In the genomic region with DNA sequence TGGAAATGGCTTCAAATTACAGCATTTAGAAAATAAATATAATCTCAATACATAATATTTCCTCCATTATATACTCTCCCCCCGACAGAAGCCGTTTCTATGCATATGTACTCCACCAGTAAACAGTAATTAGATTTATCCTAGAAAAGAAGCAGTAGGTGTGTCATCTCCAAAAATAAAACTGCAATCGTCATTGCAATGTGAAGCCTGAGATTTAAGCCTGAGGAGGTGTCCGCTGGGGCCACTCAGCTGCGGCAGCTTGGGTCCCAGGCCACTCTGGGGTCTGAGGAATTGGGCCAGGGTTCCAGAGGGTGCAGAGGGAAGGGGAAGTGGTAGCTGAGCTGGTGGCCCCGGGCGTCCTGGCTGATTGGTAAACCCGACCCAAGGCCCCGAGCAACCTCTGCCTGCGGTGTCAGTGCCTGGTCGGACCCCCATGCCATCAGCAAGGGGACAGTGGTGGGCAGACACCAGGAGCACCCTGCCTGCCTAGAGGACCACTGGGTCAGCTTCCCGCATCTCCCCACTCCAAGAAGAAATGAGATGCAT, we compare ENCODE assay signal across 20 cellular contexts. TPM values are rescaled to one million over a fixed set of nuclear protein-coding genes. Genes with fewer than 3 reads are reported as not detected.
A peak's percentile ranks its signal among the peaks of the same experiment; 100 is the strongest.
DNase-seq lines count a peak whose midpoint lies in the region; ATAC-seq and TF ChIP-seq lines count a peak whose summit lies in the region.
"Had no signal": no experiment of that assay in that cellular context is flagged by ENCODE, and none has a peak within 500 bp of the region (broad histone marks: within the 10 kb centered on the region; RNA-seq: fewer than 3 reads in every experiment).

No MANE protein-coding gene starts in this region.

- H3K27me3 ChIP-seq in right atrium auricular region (no peaks in the 10 kb centered on the region), left ventricle myocardium inferior (ENCODE audit: low read depth) (no peaks in the 10 kb centered on the region), neuronal stem cell (ENCODE audit: control insufficient read depth in 3 of 3, insufficient read depth in 3 of 3, low read depth in 1 of 3, low read length in 3 of 3) (peaks cover 0 to 69% (median 0%) of the 10 kb centered on the region in 3 experiments), upper lobe of right lung (no peaks in the 10 kb centered on the region)
- H3K27me3 ChIP-seq: BE2C had no signal

- H3K36me3 Mint-ChIP-seq in activated T-helper 1 cell treated with anti-CD3 and anti-CD28 coated beads, Interleukin-12 subunit alpha, Interleukin-12 subunit beta, Interleukin-2, Interleukin-4 antibody, amounts not matched to agents 30 ng/mL and 10 ng/mL and 1 ng/mL, durations not matched to agents 14 hours and 24 hours and 36 hours (ENCODE audit: low read depth), result no peaks in the 10 kb centered on the region

- no peak overlapping the region for H2BK15ac ChIP-seq in neuronal stem cell (ENCODE audit: low read length)

- peak overlapping the region; percentile 32 for H2AK5ac ChIP-seq in neuronal stem cell (ENCODE audit: low read depth, low read length)

- H4K91ac ChIP-seq in neuronal stem cell (ENCODE audit: low read depth, low read length, poor library complexity), result no peak overlapping the region

- H3K4me3 ChIP-seq in right atrium auricular region, result no peak overlapping the region
- no peak overlapping the region for H3K4me3 ChIP-seq in left ventricle myocardium inferior
- no peak overlapping the region for H3K4me3 ChIP-seq in neuronal stem cell (ENCODE audit: low read length in 2 of 2)
- no peak overlapping the region for H3K4me3 ChIP-seq in upper lobe of right lung
- H3K4me3 ChIP-seq: HAP-1, PC-9 had no signal

- peak overlapping the region; percentile 59 for H3K18ac ChIP-seq in neuronal stem cell (ENCODE audit: low read length)

- no peak overlapping the region for H3K4me2 ChIP-seq in neuronal stem cell (ENCODE audit: insufficient read depth, low read length, poor library complexity, severe bottlenecking)
- H3K4me2 ChIP-seq: PC-9 had no signal

- H3K4ac ChIP-seq in neuronal stem cell (ENCODE audit: low read length), result no peak overlapping the region

- no peaks in the 10 kb centered on the region for H3K79me1 ChIP-seq in neuronal stem cell (ENCODE audit: low read depth, low read length)

- H3K23ac ChIP-seq in neuronal stem cell (ENCODE audit: low read depth, low read length, poor library complexity), result no peak overlapping the region

- ATAC-seq in Right ventricle myocardium superior (ENCODE audit: poor library complexity) (no peak), upper lobe of right lung (no peak)

- no peak overlapping the region for H2BK120ac ChIP-seq in neuronal stem cell (ENCODE audit: low read depth, low read length)

- H3K4me1 ChIP-seq in right atrium auricular region (peaks cover 0 to 44% of the 10 kb centered on the region in 2 donors), left ventricle myocardium inferior (peaks cover 43% of the 10 kb centered on the region), neuronal stem cell (ENCODE audit: control insufficient read depth in 2 of 2, insufficient read depth in 1 of 2, low read depth in 1 of 2, low read length in 2 of 2) (peaks cover 0 to 6% of the 10 kb centered on the region in 2 donors), upper lobe of right lung (peaks cover 18% of the 10 kb centered on the region)
- H3K4me1 ChIP-seq: Caco-2, HAP-1 had no signal

- H3K4me3 Mint-ChIP-seq in activated T-helper 1 cell treated with anti-CD3 and anti-CD28 coated beads, Interleukin-12 subunit alpha, Interleukin-12 subunit beta, Interleukin-2, Interleukin-4 antibody, amounts not matched to agents 30 ng/mL and 10 ng/mL and 1 ng/mL, durations not matched to agents 14 hours and 24 hours and 36 hours, result no peak overlapping the region
- H3K4me3 Mint-ChIP-seq: CD4-positive, CD25-positive, alpha-beta regulatory T cell had no signal

- H3K9ac ChIP-seq in neuronal stem cell (ENCODE audit: low read depth, low read length, poor library complexity), result no peak overlapping the region

- no CpG with 5 or more reads among the region's 12 CpGs for WGBS in neuronal stem cell (ENCODE audit: extremely low coverage in 2 of 2, insufficient read length in 2 of 2, insufficient replicate concordance in 1 of 2), 2 donors

- no peaks in the 10 kb centered on the region for H3K9me3 Mint-ChIP-seq in activated T-helper 1 cell treated with anti-CD3 and anti-CD28 coated beads, Interleukin-12 subunit alpha, Interleukin-12 subunit beta, Interleukin-2, Interleukin-4 antibody, amounts not matched to agents 30 ng/mL and 10 ng/mL and 1 ng/mL, durations not matched to agents 14 hours and 24 hours and 36 hours
- H3K9me3 Mint-ChIP-seq: CD4-positive, CD25-positive, alpha-beta regulatory T cell had no signal

- peaks cover 1% of the 10 kb centered on the region for H3K27me3 Mint-ChIP-seq in activated T-helper 1 cell treated with anti-CD3 and anti-CD28 coated beads, Interleukin-12 subunit alpha, Interleukin-12 subunit beta, Interleukin-2, Interleukin-4 antibody, amounts not matched to agents 30 ng/mL and 10 ng/mL and 1 ng/mL, durations not matched to agents 14 hours and 24 hours and 36 hours (ENCODE audit: insufficient read depth)
- H3K27me3 Mint-ChIP-seq: CD4-positive, CD25-positive, alpha-beta regulatory T cell had no signal

- TF ChIP-seq CTCF in right atrium auricular region (IDR thresholded peaks at IDR 0.05), result no peak
- TF ChIP-seq CTCF in left ventricle myocardium inferior (IDR thresholded peaks at IDR 0.05; ENCODE audit: borderline replicate concordance), result no peak
- no peak for TF ChIP-seq CTCF in upper lobe of right lung (IDR thresholded peaks at IDR 0.05)

- peak; percentile 31 for DNase-seq in Right ventricle myocardium superior
- DNase-seq in right atrium auricular region (ENCODE audit: low spot score), result no peak
- no peak for DNase-seq in left ventricle myocardium inferior
- no peak for DNase-seq in neuronal stem cell (ENCODE audit: low spot score)
- no peak for DNase-seq in NCI-H1694 treated with DMSO at 0.1 percent for 48 hours (lab: John Stamatoyannopoulos, UW)
- no peak for DNase-seq in activated T-helper 1 cell treated with anti-CD3 and anti-CD28 coated beads, Interleukin-12 subunit alpha, Interleukin-12 subunit beta, Interleukin-2, Interleukin-4 antibody, amounts not matched to agents 30 ng/mL and 10 ng/mL and 1 ng/mL, durations not matched to agents 14 hours and 24 hours and 36 hours (ENCODE audit: low spot score)
- no peak for DNase-seq in cerebellum (ENCODE audit: low spot score)
- no peak for DNase-seq in upper lobe of right lung
- DNase-seq: BE2C; Caco-2; CD4-positive, CD25-positive, alpha-beta regulatory T cell; DMS153; GDM1; Karpas-422; NCI-H1417 treated with DMSO at 0.1 percent for 48 hours; NCI-H2029; NCI-H526; PC-9 had no signal

- no peak overlapping the region for H2BK12ac ChIP-seq in neuronal stem cell (ENCODE audit: low read length)

- no peaks in the 10 kb centered on the region for H3K36me3 ChIP-seq in right atrium auricular region
- H3K36me3 ChIP-seq in left ventricle myocardium inferior, result peaks cover 6% of the 10 kb centered on the region
- no peaks in the 10 kb centered on the region for H3K36me3 ChIP-seq in neuronal stem cell (replicated peaks in 1 of 2; ENCODE audit: control insufficient read depth in 2 of 2, insufficient read depth in 2 of 2, low read length in 2 of 2)
- H3K36me3 ChIP-seq in upper lobe of right lung, result no peaks in the 10 kb centered on the region
- H3K36me3 ChIP-seq: BE2C, HAP-1 had no signal

- intact Hi-C loops in Right ventricle myocardium superior (cut with DNase I) (loop anchor here (10.0 kb wide), 1 partner anchor 145 kb away; the partner anchor contains the start of genes CFAP99 and ZFYVE28), left ventricle myocardium inferior (cut with micrococcal nuclease) (no loop called here), upper lobe of right lung (cut with DNase I) (no loop called here)
- intact Hi-C loops in activated T-helper 1 cell treated with anti-CD3 and anti-CD28 coated beads, Interleukin-12 subunit alpha, Interleukin-12 subunit beta, Interleukin-2, Interleukin-4 antibody, amounts not matched to agents 30 ng/mL and 10 ng/mL and 1 ng/mL, durations not matched to agents 14 hours and 24 hours and 36 hours (cut with micrococcal nuclease), result loop anchor here (10.0 kb wide), 1 partner anchor 665 kb away; no protein-coding TSS in a partner anchor

- no peak overlapping the region for H3K27ac ChIP-seq in right atrium auricular region
- H3K27ac ChIP-seq in left ventricle myocardium inferior (replicated peaks), result peak overlapping the region; percentile 6
- no peak overlapping the region for H3K27ac ChIP-seq in neuronal stem cell (replicated peaks; ENCODE audit: low read length)
- no peak overlapping the region for H3K27ac ChIP-seq in upper lobe of right lung
- H3K27ac ChIP-seq: PC-9, RWPE1 had no signal

- no peak overlapping the region for H3K14ac ChIP-seq in neuronal stem cell (ENCODE audit: low read length)

- no peak overlapping the region for H3K27ac Mint-ChIP-seq in activated T-helper 1 cell treated with anti-CD3 and anti-CD28 coated beads, Interleukin-12 subunit alpha, Interleukin-12 subunit beta, Interleukin-2, Interleukin-4 antibody, amounts not matched to agents 30 ng/mL and 10 ng/mL and 1 ng/mL, durations not matched to agents 14 hours and 24 hours and 36 hours

- peak overlapping the region; percentile 75 for H2BK5ac ChIP-seq in neuronal stem cell (ENCODE audit: low read length)

- H4K8ac ChIP-seq in neuronal stem cell (ENCODE audit: low read depth, low read length), result no peak overlapping the region

- H3K4me1 Mint-ChIP-seq in activated T-helper 1 cell treated with anti-CD3 and anti-CD28 coated beads, Interleukin-12 subunit alpha, Interleukin-12 subunit beta, Interleukin-2, Interleukin-4 antibody, amounts not matched to agents 30 ng/mL and 10 ng/mL and 1 ng/mL, durations not matched to agents 14 hours and 24 hours and 36 hours (ENCODE audit: low read depth), result no peaks in the 10 kb centered on the region

- H2AFZ ChIP-seq in neuronal stem cell (ENCODE audit: low read length), result no peak overlapping the region
- H2AFZ ChIP-seq: PC-9 had no signal

- H3K9me3 ChIP-seq in right atrium auricular region (no peaks in the 10 kb centered on the region), left ventricle myocardium inferior (replicated peaks) (no peaks in the 10 kb centered on the region), neuronal stem cell (replicated peaks in 1 of 2; ENCODE audit: control insufficient read depth in 2 of 2, insufficient read depth in 1 of 2, low read depth in 1 of 2, low read length in 2 of 2) (no peaks in the 10 kb centered on the region), upper lobe of right lung (no peaks in the 10 kb centered on the region)
- H3K9me3 ChIP-seq: BE2C, Caco-2, HAP-1 had no signal

RNA-seq across cellular contexts. Expression of gene MXD4, which starts 7.8 kb away (rescaled TPM):
- 31.5 TPM for total RNA-seq in Right ventricle myocardium superior
- 10 to 100 TPM; 33.4 to 34.9 TPM for total RNA-seq in right atrium auricular region
- 40.4 TPM for total RNA-seq in left ventricle myocardium inferior
- 45.6 TPM for polyA plus RNA-seq in neuronal stem cell (2013, experiment 1 of 2)
- polyA plus RNA-seq in neuronal stem cell (2013, experiment 2 of 2), result 47.1 TPM
- 7.9 and 10.1 TPM in 2 replicates for total RNA-seq in activated T-helper 1 cell treated with anti-CD3 and anti-CD28 coated beads, Interleukin-12 subunit alpha, Interleukin-12 subunit beta, Interleukin-2, Interleukin-4 antibody, amounts not matched to agents 30 ng/mL and 10 ng/mL and 1 ng/mL, durations not matched to agents 14 hours and 24 hours and 36 hours
- 28.9 TPM for total RNA-seq in cerebellum
- 72.7 TPM for total RNA-seq in upper lobe of right lung

RNA-seq across cellular contexts. Expression of gene HAUS3, which starts 27.8 kb away (rescaled TPM):
- total RNA-seq in Right ventricle myocardium superior (5.7 TPM), right atrium auricular region (1 to 10 TPM; 3.7 to 4.1 TPM), left ventricle myocardium inferior (6.4 TPM), cerebellum (29.9 TPM), upper lobe of right lung (13.0 TPM)
- polyA plus RNA-seq in neuronal stem cell (2013, experiment 1 of 2), result 11.4 TPM
- 12.2 TPM for polyA plus RNA-seq in neuronal stem cell (2013, experiment 2 of 2)
- total RNA-seq in activated T-helper 1 cell treated with anti-CD3 and anti-CD28 coated beads, Interleukin-12 subunit alpha, Interleukin-12 subunit beta, Interleukin-2, Interleukin-4 antibody, amounts not matched to agents 30 ng/mL and 10 ng/mL and 1 ng/mL, durations not matched to agents 14 hours and 24 hours and 36 hours, result 19.2 and 19.9 TPM in 2 replicates

RNA-seq across cellular contexts. Expression of gene POLN, which starts 27.8 kb away (rescaled TPM):
- total RNA-seq in Right ventricle myocardium superior (2.3 TPM), right atrium auricular region (1 to 10 TPM; 1.3 to 2.8 TPM), left ventricle myocardium inferior (2.2 TPM), cerebellum (4.5 TPM), upper lobe of right lung (2.7 TPM)
- 0.77 TPM for polyA plus RNA-seq in neuronal stem cell (2013, experiment 1 of 2)
- polyA plus RNA-seq in neuronal stem cell (2013, experiment 2 of 2), result 0.54 TPM
- 2.1 and 3.5 TPM in 2 replicates for total RNA-seq in activated T-helper 1 cell treated with anti-CD3 and anti-CD28 coated beads, Interleukin-12 subunit alpha, Interleukin-12 subunit beta, Interleukin-2, Interleukin-4 antibody, amounts not matched to agents 30 ng/mL and 10 ng/mL and 1 ng/mL, durations not matched to agents 14 hours and 24 hours and 36 hours

Comparison
In these comparisons a context has a peak if more than half of its experiments do, and no peak if none do; other contexts are left out.
1. intact Hi-C loops: an anchor here in Right ventricle myocardium superior (10.0 kb wide) and activated T-helper 1 cell treated with anti-CD3 and anti-CD28 coated beads, Interleukin-12 subunit alpha, Interleukin-12 subunit beta, Interleukin-2, Interleukin-4 antibody, amounts not matched to agents 30 ng/mL and 10 ng/mL and 1 ng/mL, durations not matched to agents 14 hours and 24 hours and 36 hours (10.0 kb wide); none called in left ventricle myocardium inferior and upper lobe of right lung.